Comparison of ENCODE assay signal across 1 cellular context in genomic region chr17:68785565-68786486, GRCh38.
TF ChIP-seq lines count a peak whose summit lies in the region.

No MANE protein-coding gene starts in this region.

TF ChIP-seq in SK-N-SH treated with all-trans-retinoic acid at 6 μM for 48 hours, 23 proteins besides CTCF, POLR2A, EP300 and RAD21 (continued from another document):
- TF ChIP-seq POU6F1 (CRISPR knock-in tag; IDR thresholded peaks at IDR 0.05; ENCODE audit: borderline replicate concordance, low read depth) (no peak), ZC3H10 (CRISPR knock-in tag; IDR thresholded peaks at IDR 0.05) (no peak), ZFP30 (CRISPR knock-in tag; IDR thresholded peaks at IDR 0.05) (no peak), RARB (CRISPR knock-in tag; IDR thresholded peaks at IDR 0.05) (no peak)
